8 cellular contexts compared by ENCODE assay signal in genomic region chr9:93093449-93094293, GRCh38. TPM values are rescaled to one million over a fixed set of nuclear protein-coding genes. Genes with fewer than 3 reads are reported as not detected.
DNase-seq lines count a peak whose midpoint lies in the region; ATAC-seq, FAIRE-seq and TF ChIP-seq lines count a peak whose summit lies in the region.

No MANE protein-coding gene starts in this region.

- no peaks in the 10 kb centered on the region for H3K27me3 ChIP-seq in stomach smooth muscle (ENCODE audit: control insufficient read depth in 1 of 2, insufficient read depth in 2 of 2, low read length in 2 of 2)

- ATAC-seq in WTC11 (no peak), GM18873 (IDR thresholded peaks at IDR 0.05; ENCODE audit: low FRiP score, unreplicated experiment) (no peak)

- no peak for TF ChIP-seq CTCF in WTC11 (IDR thresholded peaks at IDR 0.05)
- TF ChIP-seq CTCF in D721Med (IDR thresholded peaks at IDR 0.05; ENCODE audit: insufficient read depth, missing control alignments), result no peak

- no peak overlapping the region for H3K4me3 ChIP-seq in stomach smooth muscle (ENCODE audit: low read length in 2 of 2)

- H3K36me3 Mint-ChIP-seq in WTC11, result no peaks in the 10 kb centered on the region

- no peak overlapping the region for H3K9ac ChIP-seq in stomach smooth muscle (ENCODE audit: low read length in 2 of 2)

- peaks cover 37% of the 10 kb centered on the region for H3K4me1 ChIP-seq in stomach smooth muscle (ENCODE audit: control insufficient read depth, insufficient read depth, low read length)

- H3K27me3 Mint-ChIP-seq in WTC11 (ENCODE audit: low read depth), result no peaks in the 10 kb centered on the region; the same call in 1 of the 2 replicates

- POLR2A ChIA-PET in WTC11 (lab: Charles Lee), result interaction anchor here (0.5 kb wide), 1 partner anchor 39 kb away, joined by 5 read pairs; no protein-coding TSS in a partner anchor

- CTCF ChIA-PET in WTC11 (lab: Charles Lee), result interaction anchor here (0.5 kb wide), 1 partner anchor 49 kb away, joined by 4 read pairs; no protein-coding TSS in a partner anchor

- peak overlapping the region; percentile 16; the same call in 1 of the 2 replicates for H3K4me3 Mint-ChIP-seq in WTC11

- peak; percentile 41 for DNase-seq in DMS 273 (lab: John Stamatoyannopoulos, UW; ENCODE audit: unreplicated experiment)
- no peak for DNase-seq in DMS 273 treated with DMSO at 0.1 percent for 48 hours (lab: John Stamatoyannopoulos, UW)
- DNase-seq in WTC11 (ENCODE audit: low spot score), result peak; percentile 6
- peak; percentile 29 for DNase-seq in islet precursor cell
- no peak for DNase-seq in D721Med (ENCODE audit: insufficient read length, low spot score)
- DNase-seq in NCI-H2227 treated with DMSO at 0.1 percent for 48 hours (lab: John Stamatoyannopoulos, UW), result no peak

- peaks cover 23% of the 10 kb centered on the region for H3K4me1 Mint-ChIP-seq in WTC11

- peaks cover 0 to 4% of the 10 kb centered on the region in 2 donors for H3K9me3 ChIP-seq in stomach smooth muscle (ENCODE audit: control insufficient read depth in 2 of 2, low read length in 2 of 2)

- FAIRE-seq in D721Med (lab: Jason Lieb, UNC), result no peak

- H3K9me3 Mint-ChIP-seq in WTC11, result no peaks in the 10 kb centered on the region

- H3K36me3 ChIP-seq in stomach smooth muscle (ENCODE audit: control insufficient read depth in 2 of 2, insufficient read depth in 2 of 2, low read length in 2 of 2), result no peaks in the 10 kb centered on the region

- H3K27ac ChIP-seq in stomach smooth muscle (ENCODE audit: low read length), result peak overlapping the region; percentile 96

- H3K27ac Mint-ChIP-seq in WTC11, result peak overlapping the region; percentile 60; the same call in 1 of the 2 replicates

TF ChIP-seq in WTC11, 78 proteins besides CTCF, POLR2A, EP300 and RAD21:
- TF ChIP-seq GTF2I (CRISPR knock-in tag; conservative IDR thresholded peaks at IDR 0.05) (no peak), PRRX2 (CRISPR knock-in tag; IDR thresholded peaks at IDR 0.05) (no peak), ESRRA (CRISPR knock-in tag; IDR thresholded peaks at IDR 0.05; ENCODE audit: borderline replicate concordance) (no peak), PREB (CRISPR knock-in tag; IDR thresholded peaks at IDR 0.05; ENCODE audit: borderline replicate concordance) (no peak), ZNF219 (CRISPR knock-in tag; IDR thresholded peaks at IDR 0.05; ENCODE audit: borderline replicate concordance) (no peak), CREM (CRISPR knock-in tag; IDR thresholded peaks at IDR 0.05) (no peak), ZNF396 (CRISPR knock-in tag; IDR thresholded peaks at IDR 0.05; ENCODE audit: borderline replicate concordance) (no peak), RELA (CRISPR knock-in tag; IDR thresholded peaks at IDR 0.05; ENCODE audit: borderline replicate concordance) (no peak), ARID4B (CRISPR knock-in tag; IDR thresholded peaks at IDR 0.05; ENCODE audit: borderline replicate concordance) (no peak), FOXP1 (CRISPR knock-in tag; IDR thresholded peaks at IDR 0.05; ENCODE audit: borderline replicate concordance) (no peak), ZNF138 (CRISPR knock-in tag; conservative IDR thresholded peaks at IDR 0.05) (no peak)

RNA-seq across cellular contexts. Expression of gene CARD19, which starts 2.3 kb away (rescaled TPM):
- 30.0 to 34.5 TPM (median 32.8 TPM) in 3 replicates for total RNA-seq in WTC11 (2021)

RNA-seq across cellular contexts. Expression of gene SUSD3, which starts 35.2 kb away (rescaled TPM):
- 11.5 to 13.2 TPM (median 11.9 TPM) in 3 replicates for total RNA-seq in WTC11 (2021)

RNA-seq across cellular contexts. Expression of gene NINJ1, which starts 40.4 kb away (rescaled TPM):
- 35.6 to 41.3 TPM (median 37.7 TPM) in 3 replicates for total RNA-seq in WTC11 (2021)

Comparison
In these comparisons a context has a peak if more than half of its experiments do, and no peak if none do; other contexts are left out.
1. DNase-seq: peak in DMS 273 (single experiment), WTC11 (single experiment) and islet precursor cell (single experiment); none in DMS 273 treated with DMSO at 0.1 percent for 48 hours (single experiment), D721Med (single experiment) and NCI-H2227 treated with DMSO at 0.1 percent for 48 hours (single experiment).